19 cellular contexts compared by ENCODE assay signal in genomic region chr1:165874643-165875042, GRCh38.
"Had no signal": no experiment of that assay in that cellular context is flagged by ENCODE, and none has a peak within 500 bp of the region (broad histone marks: within the 10 kb centered on the region; RNA-seq: fewer than 3 reads in every experiment).

No MANE protein-coding gene starts in this region.

- H3K9me3 Mint-ChIP-seq: activated CD4-positive, alpha-beta memory T cell treated with anti-CD3 and anti-CD28 coated beads for 36 hours; dendritic cell treated with granulocyte-macrophage colony-stimulating factor and Interleukin-4, amounts not matched to agents 40 ng/mL and 50 ng/mL, for 4 days had no signal

- H3K9me3 ChIP-seq: left lung, thyroid gland had no signal

- H3K4me3 ChIP-seq: cardiac muscle cell, left lung, lung, neural progenitor cell, thyroid gland had no signal

- H3K27me3 Mint-ChIP-seq: activated CD4-positive, alpha-beta memory T cell treated with anti-CD3 and anti-CD28 coated beads for 36 hours; dendritic cell treated with granulocyte-macrophage colony-stimulating factor and Interleukin-4, amounts not matched to agents 40 ng/mL and 50 ng/mL, for 4 days; T-helper 17 cell had no signal

- DNase-seq: activated CD4-positive, alpha-beta T cell treated with anti-CD3 and anti-CD28 coated beads for 48 hours; activated naive CD4-positive, alpha-beta T cell treated with Interleukin-2 at 50 U/mL for 16 hours; activated naive CD8-positive, alpha-beta T cell treated with anti-CD3 and anti-CD28 coated beads, Interleukin-2, amount 10 ng/mL, durations not matched to agents 7 days and 5 days; activated T-cell treated with anti-CD3 and anti-CD28 coated beads, Interleukin-2, amount 50 U/mL, for 48 hours; effector CD4-positive, alpha-beta T cell; foreskin melanocyte; kidney; left lung; small intestine; stimulated activated naive CD4-positive, alpha-beta T cell; substantia nigra; T-helper 17 cell; thyroid gland had no signal

- H3K36me3 ChIP-seq: cardiac muscle cell, left lung, thyroid gland had no signal

- H3K27ac ChIP-seq: cardiac muscle cell, left lung, neural progenitor cell, thyroid gland had no signal

- H3K27ac Mint-ChIP-seq: activated CD4-positive, alpha-beta memory T cell treated with anti-CD3 and anti-CD28 coated beads for 36 hours; activated naive CD8-positive, alpha-beta T cell treated with anti-CD3 and anti-CD28 coated beads, Interleukin-2, amount 10 ng/mL, durations not matched to agents 7 days and 5 days; neural progenitor cell; T-helper 17 cell had no signal

- ATAC-seq: sciatic nerve had no signal

- H3K4me1 ChIP-seq: neural progenitor cell, thyroid gland had no signal

- H3K4me3 Mint-ChIP-seq: activated CD4-positive, alpha-beta memory T cell treated with anti-CD3 and anti-CD28 coated beads for 36 hours; dendritic cell treated with granulocyte-macrophage colony-stimulating factor and Interleukin-4, amounts not matched to agents 40 ng/mL and 50 ng/mL, for 4 days; neural progenitor cell; T-helper 17 cell had no signal
